ENCODE assay signal across 31 cellular contexts in the genomic region with DNA sequence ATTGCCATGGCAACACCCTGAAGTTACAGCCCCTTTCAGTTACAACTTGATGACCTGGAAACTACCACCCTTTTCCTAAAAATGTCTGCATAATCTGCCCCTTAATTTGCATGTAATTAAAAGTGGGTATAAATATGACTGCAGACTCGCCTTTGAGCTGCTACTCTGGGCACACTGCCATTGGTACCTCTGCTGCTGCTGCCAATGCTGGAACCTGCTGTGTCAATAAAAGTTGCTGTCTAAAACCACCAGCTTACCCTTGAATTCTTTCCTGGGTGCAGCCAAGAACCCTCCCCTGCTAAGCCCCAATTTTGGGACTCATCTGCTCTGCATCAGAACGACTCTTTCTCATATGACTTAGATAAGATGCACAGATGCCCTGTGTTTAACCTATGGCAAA. TPM values are rescaled to one million over a fixed set of nuclear protein-coding genes. Genes with fewer than 3 reads are reported as not detected.
"Had no signal": no experiment of that assay in that cellular context is flagged by ENCODE, and none has a peak within 500 bp of the region (broad histone marks: within the 10 kb centered on the region; RNA-seq: fewer than 3 reads in every experiment).

No MANE protein-coding gene starts in this region.

- H3K4me3 ChIP-seq: adrenal gland, breast epithelium, cardiac muscle cell, coronary artery, esophagus muscularis mucosa, gastrocnemius medialis had no signal

- H3K4me1 ChIP-seq: adrenal gland, breast epithelium, esophagus muscularis mucosa, foreskin keratinocyte, gastrocnemius medialis had no signal

- ATAC-seq: activated CD4-positive, alpha-beta T cell treated with anti-CD3 and anti-CD28 coated beads for 36 hours; activated CD8-positive, alpha-beta memory T cell treated with anti-CD3 and anti-CD28 coated beads, Interleukin-2, amount 10 ng/mL, durations not matched to agents 7 days and 5 days; activated CD8-positive, alpha-beta T cell treated with anti-CD3 and anti-CD28 coated beads, Interleukin-2, amount 10 ng/mL, durations not matched to agents 7 days and 5 days; activated naive CD8-positive, alpha-beta T cell treated with anti-CD3 and anti-CD28 coated beads, Interleukin-2, amount 50 U/mL, for 24 hours; effector memory CD8-positive, alpha-beta T cell; gastrocnemius medialis had no signal

- H3K9me3 ChIP-seq: adrenal gland, breast epithelium, esophagus muscularis mucosa, gastrocnemius medialis had no signal

- H3K27ac ChIP-seq: adrenal gland, breast epithelium, cardiac muscle cell, coronary artery, esophagus muscularis mucosa, foreskin keratinocyte, gastrocnemius medialis had no signal

- H3K36me3 ChIP-seq: adrenal gland, breast epithelium, cardiac muscle cell, esophagus muscularis mucosa, gastrocnemius medialis had no signal

- H3K27me3 ChIP-seq: adrenal gland, breast epithelium, cardiac muscle cell, esophagus muscularis mucosa, gastrocnemius medialis had no signal

- DNase-seq: activated CD4-positive, alpha-beta memory T cell treated with anti-CD3 and anti-CD28 coated beads for 36 hours; activated CD4-positive, alpha-beta T cell treated with anti-CD3 and anti-CD28 coated beads for 36 hours; activated CD4-positive, alpha-beta T cell treated with anti-CD3 and anti-CD28 coated beads, Interleukin-2, amount 10 ng/mL, durations not matched to agents 24 days and 14 days; activated CD4-positive, CD25-positive, alpha-beta regulatory T cell; activated CD4-positive, CD25-positive, alpha-beta regulatory T cell treated with anti-CD3 and anti-CD28 coated beads, Interleukin-2, amount 50 U/mL, for 72 hours; activated CD8-positive, alpha-beta memory T cell treated with anti-CD3 and anti-CD28 coated beads, Interleukin-2, amount 10 ng/mL, durations not matched to agents 7 days and 5 days; activated CD8-positive, alpha-beta memory T cell treated with anti-CD3 and anti-CD28 coated beads, Interleukin-2, amount 50 U/mL, for 4 hours; activated CD8-positive, alpha-beta T cell treated with anti-CD3 and anti-CD28 coated beads, Interleukin-2, amount 10 ng/mL, durations not matched to agents 7 days and 5 days; activated effector memory CD4-positive, alpha-beta T cell treated with anti-CD3 and anti-CD28 coated beads, Interleukin-2, amount 50 U/mL, for 16 hours; activated naive CD4-positive, alpha-beta T cell treated with anti-CD3 and anti-CD28 coated beads for 36 hours; activated naive CD8-positive, alpha-beta T cell treated with anti-CD3 and anti-CD28 coated beads for 36 hours; activated naive CD8-positive, alpha-beta T cell treated with anti-CD3 and anti-CD28 coated beads, Interleukin-2, amount 50 U/mL, for 24 hours; activated T-cell treated with anti-CD3 and anti-CD28 coated beads, Interleukin-2, amount 50 U/mL, for 1 hour; activated T-cell treated with anti-CD3 and anti-CD28 coated beads, Interleukin-2, amount 50 U/mL, for 48 hours; adrenal gland; aorta; effector CD4-positive, alpha-beta T cell; effector memory CD8-positive, alpha-beta T cell; erythroblast; foreskin keratinocyte; gastrocnemius medialis; T-helper 2 cell had no signal

RNA-seq across cellular contexts. Expression of gene LGI1, which starts 45.1 kb away (rescaled TPM):
- total RNA-seq: activated CD4-positive, alpha-beta memory T cell treated with anti-CD3 and anti-CD28 coated beads for 36 hours; activated CD4-positive, alpha-beta T cell treated with anti-CD3 and anti-CD28 coated beads for 36 hours; activated CD4-positive, alpha-beta T cell treated with anti-CD3 and anti-CD28 coated beads, Interleukin-2, amount 10 ng/mL, durations not matched to agents 24 days and 14 days; activated CD8-positive, alpha-beta memory T cell treated with anti-CD3 and anti-CD28 coated beads for 36 hours; activated CD8-positive, alpha-beta memory T cell treated with anti-CD3 and anti-CD28 coated beads, Interleukin-2, amount 10 ng/mL, durations not matched to agents 7 days and 5 days; activated CD8-positive, alpha-beta T cell treated with anti-CD3 and anti-CD28 coated beads, Interleukin-2, amount 10 ng/mL, durations not matched to agents 7 days and 5 days; activated naive CD4-positive, alpha-beta T cell treated with anti-CD3 and anti-CD28 coated beads for 36 hours; activated naive CD8-positive, alpha-beta T cell treated with anti-CD3 and anti-CD28 coated beads for 36 hours; activated T-helper 1 cell treated with anti-CD3 and anti-CD28 coated beads, Interleukin-12 subunit alpha, Interleukin-12 subunit beta, Interleukin-2, Interleukin-4 antibody, amounts not matched to agents 30 ng/mL and 10 ng/mL and 1 ng/mL, durations not matched to agents 14 hours and 24 hours and 36 hours; activated T-helper 2 cell treated with anti-CD3 and anti-CD28 coated beads, Interferon-gamma antibody, Interleukin-2, Interleukin-4, amounts not matched to agents 10 μg/mL and 5 μg/mL and 100 μg/mL, durations not matched to agents 14 hours and 24 hours and 36 hours; cardiac muscle cell; foreskin keratinocyte; glomerular endothelial cell; T-helper 1 cell treated with Interleukin-12 subunit alpha and Interleukin-12 subunit beta and Interleukin-4 antibody, amounts not matched to agents 30 ng/mL and 1 ng/mL, for 36 hours had no signal
